In genomic region chr17:50686494-50687199, GRCh38 we compare ENCODE assay signal across 11 cellular contexts. TPM values are rescaled to one million over a fixed set of nuclear protein-coding genes. Genes with fewer than 3 reads are reported as not detected.
DNase-seq lines count a peak whose midpoint lies in the region; ATAC-seq and TF ChIP-seq lines count a peak whose summit lies in the region.
"Had no signal": no experiment of that assay in that cellular context is flagged by ENCODE, and none has a peak within 500 bp of the region (broad histone marks: within the 10 kb centered on the region; RNA-seq: fewer than 3 reads in every experiment).

No MANE protein-coding gene starts in this region.

- no peak for TF ChIP-seq CTCF in foreskin keratinocyte (conservative IDR thresholded peaks at IDR 0.05)

- intact Hi-C loops in posterior vena cava (cut with DNase I) = loop anchor here in 1 of 2 donors (5.0 kb wide), 1 partner anchor 144 kb away; no protein-coding TSS in a partner anchor

- DNase-seq in Caki2 (ENCODE audit: low read depth) (peak; percentile 95), RPMI7951 (ENCODE audit: low read depth) (peak; percentile 92), foreskin keratinocyte (peak in 1 of 2 donors; percentile 40), posterior vena cava (ENCODE audit: low spot score) (peak; percentile 94), NCI-H1048 (lab: John Stamatoyannopoulos, UW) (no peak)
- no peak for DNase-seq in activated effector memory CD4-positive, alpha-beta T cell treated with Interleukin-2 at 50 U/mL for 16 hours
- DNase-seq: GF-D8 had no signal

- in situ Hi-C loops in Caki2 (cut with HindIII; ENCODE audit: low pct_unique_long_range_greater_than_20kb, low sequenced_read_pairs) = no loop called here

- no peaks in the 10 kb centered on the region for H3K27me3 ChIP-seq in foreskin keratinocyte

- peaks cover 5% of the 10 kb centered on the region for H3K4me1 ChIP-seq in foreskin keratinocyte

- H3K27ac ChIP-seq in foreskin keratinocyte = no peak overlapping the region
- H3K27ac ChIP-seq: neutrophil had no signal

- ATAC-seq in foreskin keratinocyte (peak; percentile 64), HG02571 (IDR thresholded peaks at IDR 0.05; ENCODE audit: unreplicated experiment) (no peak), GM19324 (IDR thresholded peaks at IDR 0.05; ENCODE audit: low FRiP score, unreplicated experiment) (no peak)

RNA-seq across cellular contexts. Expression of gene ANKRD40, which starts 21.1 kb away (rescaled TPM):
- 29.7 and 44.3 TPM in 2 replicates for total RNA-seq in Caki2 (2014; rRNA removed; shearing (Covaris generic); ENCODE audit: low replicate concordance)
- 26.0 and 30.0 TPM in 2 replicates for total RNA-seq in RPMI7951 (2014; rRNA removed; shearing (Covaris generic))
- 35.6 and 38.8 TPM in 2 replicates for total RNA-seq in foreskin keratinocyte
- 12.0 and 15.0 TPM in 2 replicates for polyA plus RNA-seq in foreskin keratinocyte
- total RNA-seq in posterior vena cava = 10 to 100 TPM; 57.4 to 77.3 TPM

RNA-seq across cellular contexts. Expression of gene LUC7L3, which starts 32.8 kb away (rescaled TPM):
- total RNA-seq in Caki2 (2014; rRNA removed; shearing (Covaris generic); ENCODE audit: low replicate concordance) = 9.2 and 26.6 TPM in 2 replicates
- total RNA-seq in RPMI7951 (2014; rRNA removed; shearing (Covaris generic)) = 18.4 and 21.7 TPM in 2 replicates
- total RNA-seq in foreskin keratinocyte (39.5 and 46.4 TPM in 2 replicates), posterior vena cava (10 to 100 TPM; 82.0 to 92.5 TPM)
- 63.6 and 74.2 TPM in 2 replicates for polyA plus RNA-seq in foreskin keratinocyte

RNA-seq across cellular contexts. Expression of gene ABCC3, which starts 52.0 kb away (rescaled TPM):
- total RNA-seq in Caki2 (2014; rRNA removed; shearing (Covaris generic); ENCODE audit: low replicate concordance) = 67.8 and 69.9 TPM in 2 replicates
- 23.1 and 28.4 TPM in 2 replicates for total RNA-seq in RPMI7951 (2014; rRNA removed; shearing (Covaris generic))
- 22.5 and 28.4 TPM in 2 replicates for total RNA-seq in foreskin keratinocyte
- polyA plus RNA-seq in foreskin keratinocyte = 19.7 and 24.1 TPM in 2 replicates
- total RNA-seq in posterior vena cava = 10 to 100 TPM; 13.1 to 19.8 TPM
- total RNA-seq: T-helper 1 cell treated with Interleukin-12 subunit alpha and Interleukin-12 subunit beta and Interleukin-4 antibody, amounts not matched to agents 30 ng/mL and 1 ng/mL, for 36 hours had no signal

Comparison
In these comparisons a context has a peak if more than half of its experiments do, and no peak if none do; other contexts are left out.
1. DNase-seq: peak in Caki2 (single experiment), RPMI7951 (single experiment) and posterior vena cava (single experiment); none in NCI-H1048 (single experiment) and activated effector memory CD4-positive, alpha-beta T cell treated with Interleukin-2 at 50 U/mL for 16 hours (single experiment).